9 cellular contexts compared by ENCODE assay signal in the genomic region with DNA sequence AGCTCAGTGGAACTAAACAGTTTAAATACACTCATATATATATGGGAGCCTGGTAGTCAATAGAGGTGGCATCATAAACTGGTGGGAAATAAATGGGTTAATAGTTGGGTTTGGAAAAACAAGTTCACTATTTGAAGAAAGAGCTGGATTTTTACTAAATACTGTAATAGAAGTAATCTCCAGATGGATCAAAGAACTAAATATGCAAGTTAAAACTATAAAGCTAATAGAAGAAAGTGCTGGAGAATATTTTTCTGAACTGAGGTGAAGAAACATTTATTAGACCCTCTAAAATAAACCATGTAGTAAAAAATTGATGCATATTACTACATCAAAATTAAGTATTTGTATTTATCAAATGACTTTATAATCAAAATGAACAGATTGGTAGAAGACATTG.
"Had no signal": no experiment of that assay in that cellular context is flagged by ENCODE, and none has a peak within 500 bp of the region (broad histone marks: within the 10 kb centered on the region; RNA-seq: fewer than 3 reads in every experiment).

No MANE protein-coding gene starts in this region.

- H3K4me3 Mint-ChIP-seq: HFFc6, IgD-negative memory B cell had no signal

- H3K4me3 ChIP-seq: GM23248, HAP-1 had no signal

- FAIRE-seq: HepG2 had no signal

- H3K36me3 Mint-ChIP-seq: IgD-negative memory B cell had no signal

- ATAC-seq: HCT116, HepG2 had no signal

- H3K9me3 Mint-ChIP-seq: HFFc6, IgD-negative memory B cell had no signal

- H3K27ac Mint-ChIP-seq: HFFc6, IgD-negative memory B cell had no signal

- H3K9ac ChIP-seq: GM23248 had no signal

- H3K27me3 Mint-ChIP-seq: IgD-negative memory B cell had no signal

- DNase-seq: GM23248, GOT3, H7, HFFc6 had no signal

- H3K9me3 ChIP-seq: HAP-1 had no signal

- H3K4me1 Mint-ChIP-seq: IgD-negative memory B cell had no signal

- H3K36me3 ChIP-seq: HAP-1 had no signal

- H3K27ac ChIP-seq: GM23248, HL-60 had no signal

- H2AFZ ChIP-seq: GM23248 had no signal
